In the genomic region with DNA sequence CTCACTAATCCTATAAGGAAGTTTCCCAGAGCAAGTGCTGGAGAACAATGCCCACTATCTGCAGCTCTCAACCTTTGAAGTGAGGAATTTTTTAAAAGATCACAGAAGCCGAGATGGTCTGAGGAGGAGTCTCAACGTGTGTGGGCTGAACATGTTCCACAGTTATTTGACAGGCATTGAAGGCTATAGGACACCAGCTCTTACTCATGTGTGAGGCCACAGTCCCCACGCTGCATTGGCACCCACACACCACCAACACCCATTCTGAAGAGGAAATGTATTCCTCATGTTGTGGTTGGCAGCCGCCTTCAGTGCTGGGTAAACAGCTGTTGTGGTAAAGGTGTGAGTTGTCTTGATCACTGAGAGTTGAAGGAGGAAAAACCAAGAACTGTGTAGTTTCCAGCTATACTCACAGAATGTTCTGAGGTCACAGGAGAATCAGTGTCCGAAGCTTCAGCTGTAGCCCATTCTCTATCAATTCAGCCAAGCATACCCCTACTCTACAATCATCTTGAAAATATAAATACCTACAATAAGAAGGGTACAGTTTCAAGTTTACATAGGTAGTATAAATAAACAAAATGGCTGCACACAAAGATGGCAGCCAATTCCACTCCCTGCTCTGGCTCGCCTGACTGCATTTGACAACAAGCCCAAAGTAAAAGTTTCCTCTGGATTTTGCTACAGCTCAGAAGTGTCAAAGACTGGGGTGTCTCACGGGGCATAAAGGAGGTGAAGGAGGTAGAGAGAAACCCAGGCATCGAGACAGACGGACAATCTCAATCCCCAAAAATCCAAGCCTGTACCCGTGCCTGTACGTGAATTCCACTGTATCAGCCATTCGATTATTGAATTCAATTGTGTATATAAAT, we compare ENCODE assay signal across 1 cellular context.
TF ChIP-seq lines count a peak whose summit lies in the region.

No MANE protein-coding gene starts in this region.

TF ChIP-seq in GM23338, 12 proteins besides CTCF, POLR2A, EP300 and RAD21 (continued from another document):
- TF ChIP-seq, protein P1, sequence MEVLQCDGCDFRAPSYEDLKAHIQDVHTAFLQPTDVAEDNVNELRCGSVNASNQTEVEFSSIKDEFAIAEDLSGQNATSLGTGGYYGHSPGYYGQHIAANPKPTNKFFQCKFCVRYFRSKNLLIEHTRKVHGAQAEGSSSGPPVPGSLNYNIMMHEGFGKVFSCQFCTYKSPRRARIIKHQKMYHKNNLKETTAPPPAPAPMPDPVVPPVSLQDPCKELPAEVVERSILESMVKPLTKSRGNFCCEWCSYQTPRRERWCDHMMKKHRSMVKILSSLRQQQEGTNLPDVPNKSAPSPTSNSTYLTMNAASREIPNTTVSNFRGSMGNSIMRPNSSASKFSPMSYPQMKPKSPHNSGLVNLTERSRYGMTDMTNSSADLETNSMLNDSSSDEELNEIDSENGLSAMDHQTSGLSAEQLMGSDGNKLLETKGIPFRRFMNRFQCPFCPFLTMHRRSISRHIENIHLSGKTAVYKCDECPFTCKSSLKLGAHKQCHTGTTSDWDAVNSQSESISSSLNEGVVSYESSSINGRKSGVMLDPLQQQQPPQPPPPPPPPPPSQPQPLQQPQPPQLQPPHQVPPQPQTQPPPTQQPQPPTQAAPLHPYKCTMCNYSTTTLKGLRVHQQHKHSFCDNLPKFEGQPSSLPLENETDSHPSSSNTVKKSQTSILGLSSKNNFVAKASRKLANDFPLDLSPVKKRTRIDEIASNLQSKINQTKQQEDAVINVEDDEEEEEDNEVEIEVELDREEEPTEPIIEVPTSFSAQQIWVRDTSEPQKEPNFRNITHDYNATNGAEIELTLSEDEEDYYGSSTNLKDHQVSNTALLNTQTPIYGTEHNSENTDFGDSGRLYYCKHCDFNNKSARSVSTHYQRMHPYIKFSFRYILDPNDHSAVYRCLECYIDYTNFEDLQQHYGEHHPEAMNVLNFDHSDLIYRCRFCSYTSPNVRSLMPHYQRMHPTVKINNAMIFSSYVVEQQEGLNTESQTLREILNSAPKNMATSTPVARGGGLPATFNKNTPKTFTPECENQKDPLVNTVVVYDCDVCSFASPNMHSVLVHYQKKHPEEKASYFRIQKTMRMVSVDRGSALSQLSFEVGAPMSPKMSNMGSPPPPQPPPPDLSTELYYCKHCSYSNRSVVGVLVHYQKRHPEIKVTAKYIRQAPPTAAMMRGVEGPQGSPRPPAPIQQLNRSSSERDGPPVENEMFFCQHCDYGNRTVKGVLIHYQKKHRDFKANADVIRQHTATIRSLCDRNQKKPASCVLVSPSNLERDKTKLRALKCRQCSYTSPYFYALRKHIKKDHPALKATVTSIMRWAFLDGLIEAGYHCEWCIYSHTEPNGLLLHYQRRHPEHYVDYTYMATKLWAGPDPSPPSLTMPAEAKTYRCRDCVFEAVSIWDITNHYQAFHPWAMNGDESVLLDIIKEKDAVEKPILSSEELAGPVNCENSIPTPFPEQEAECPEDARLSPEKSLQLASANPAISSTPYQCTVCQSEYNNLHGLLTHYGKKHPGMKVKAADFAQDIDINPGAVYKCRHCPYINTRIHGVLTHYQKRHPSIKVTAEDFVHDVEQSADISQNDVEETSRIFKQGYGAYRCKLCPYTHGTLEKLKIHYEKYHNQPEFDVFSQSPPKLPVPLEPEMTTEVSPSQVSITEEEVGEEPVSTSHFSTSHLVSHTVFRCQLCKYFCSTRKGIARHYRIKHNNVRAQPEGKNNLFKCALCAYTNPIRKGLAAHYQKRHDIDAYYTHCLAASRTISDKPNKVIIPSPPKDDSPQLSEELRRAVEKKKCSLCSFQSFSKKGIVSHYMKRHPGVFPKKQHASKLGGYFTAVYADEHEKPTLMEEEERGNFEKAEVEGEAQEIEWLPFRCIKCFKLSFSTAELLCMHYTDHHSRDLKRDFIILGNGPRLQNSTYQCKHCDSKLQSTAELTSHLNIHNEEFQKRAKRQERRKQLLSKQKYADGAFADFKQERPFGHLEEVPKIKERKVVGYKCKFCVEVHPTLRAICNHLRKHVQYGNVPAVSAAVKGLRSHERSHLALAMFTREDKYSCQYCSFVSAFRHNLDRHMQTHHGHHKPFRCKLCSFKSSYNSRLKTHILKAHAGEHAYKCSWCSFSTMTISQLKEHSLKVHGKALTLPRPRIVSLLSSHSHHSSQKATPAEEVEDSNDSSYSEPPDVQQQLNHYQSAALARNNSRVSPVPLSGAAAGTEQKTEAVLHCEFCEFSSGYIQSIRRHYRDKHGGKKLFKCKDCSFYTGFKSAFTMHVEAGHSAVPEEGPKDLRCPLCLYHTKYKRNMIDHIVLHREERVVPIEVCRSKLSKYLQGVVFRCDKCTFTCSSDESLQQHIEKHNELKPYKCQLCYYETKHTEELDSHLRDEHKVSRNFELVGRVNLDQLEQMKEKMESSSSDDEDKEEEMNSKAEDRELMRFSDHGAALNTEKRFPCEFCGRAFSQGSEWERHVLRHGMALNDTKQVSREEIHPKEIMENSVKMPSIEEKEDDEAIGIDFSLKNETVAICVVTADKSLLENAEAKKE (CRISPR knock-in tag; IDR thresholded peaks at IDR 0.05), result no peak
TF ChIP-seq in GM23338: peak in this region for 0.
